16 cellular contexts compared by ENCODE assay signal in the genomic region with DNA sequence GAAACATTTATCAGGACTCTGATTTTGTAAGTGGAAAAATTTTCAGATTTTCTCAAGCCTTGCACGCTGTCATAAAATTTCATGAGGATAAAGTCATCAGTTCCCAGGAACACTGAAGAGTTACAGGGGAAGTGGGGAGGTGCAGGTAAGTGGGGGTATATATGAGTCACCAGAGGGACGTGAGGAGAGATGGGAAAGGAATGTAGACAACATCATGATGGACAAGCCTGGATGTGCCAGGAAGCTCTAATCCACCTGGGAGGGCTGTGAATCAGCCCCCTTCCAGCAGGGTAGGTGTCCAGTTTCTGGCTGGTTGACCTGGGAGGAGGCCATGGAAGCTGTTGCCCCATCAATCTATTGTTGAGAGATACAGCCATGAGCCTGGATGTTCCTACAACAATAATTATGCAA.
DNase-seq lines count a peak whose midpoint lies in the region; TF ChIP-seq lines count a peak whose summit lies in the region.
"Had no signal": no experiment of that assay in that cellular context is flagged by ENCODE, and none has a peak within 500 bp of the region (broad histone marks: within the 10 kb centered on the region; RNA-seq: fewer than 3 reads in every experiment).

No MANE protein-coding gene starts in this region.

- peak overlapping the region; percentile 63 for H2AFZ ChIP-seq in mammary epithelial cell (ENCODE audit: low read depth, low read length)
- H2AFZ ChIP-seq: GM23338 had no signal

- H3K79me2 ChIP-seq in mammary epithelial cell (ENCODE audit: insufficient read depth, low read length): no peaks in the 10 kb centered on the region

- H3K4me1 ChIP-seq in mammary epithelial cell (ENCODE audit: insufficient read depth, low read length): peaks cover 41% of the 10 kb centered on the region

- peak overlapping the region; percentile 99 for H3K27ac ChIP-seq in mammary epithelial cell (ENCODE audit: insufficient read depth, low read depth, low read length)
- H3K27ac ChIP-seq: neutrophil had no signal

- no TSS peak for BruUV-seq in mammary epithelial cell (replicated peaks; lab: Mats Ljungman, UMichigan)

- WGBS in mammary epithelial cell (ENCODE audit: low coverage, missing lambda C conversion rate): 15% methylated on average over 2 of the region's 2 CpGs

- peak overlapping the region; percentile 80 for H3K9ac ChIP-seq in mammary epithelial cell (ENCODE audit: insufficient read depth, low read length)

- intact Hi-C loops in mammary epithelial cell (cut with micrococcal nuclease): loop anchor here (1.0 to 10.0 kb wide), 6 partner anchors 36 to 185 kb away; no protein-coding TSS in a partner anchor

- CTCF ChIA-PET in mammary epithelial cell (lab: Charles Lee; ENCODE audit: low non-redundant PET): no interaction called here

- H3K4me2 ChIP-seq in mammary epithelial cell (ENCODE audit: insufficient read depth, low read depth, low read length): peak overlapping the region; percentile 68
- H3K4me2 ChIP-seq: GM23338 had no signal

- H3K27me3 ChIP-seq in mammary epithelial cell (ENCODE audit: insufficient read depth, low read length): no peaks in the 10 kb centered on the region

- DNase-seq in AG20443 (ENCODE audit: low spot score): peak; percentile 22
- DNase-seq in LoVo (ENCODE audit: low spot score): peak; percentile 41
- DNase-seq in mammary epithelial cell: peak; percentile 100
- DNase-seq in left kidney (ENCODE audit: low read depth, low spot score): peak; percentile 14
- DNase-seq in central memory CD4-positive, alpha-beta T cell: no peak
- DNase-seq in hippocampal formation (lab: John Stamatoyannopoulos, UW): no peak
- DNase-seq in GM13977 (ENCODE audit: low spot score): no peak
- no peak for DNase-seq in stimulated activated CD4-positive, alpha-beta T cell treated with anti-CD3 and anti-CD28 coated beads, Interleukin-1b, Interleukin-23, amount 100 ng/mL, for 48 hours
- DNase-seq: activated CD4-positive, alpha-beta T cell treated with anti-CD3 and anti-CD28 coated beads, Interleukin-2, amount 50 U/mL, for 1 hour; amniotic stem cell; NCI-H2029 treated with DMSO at 0.1 percent for 48 hours; NCI-H82; Right ventricle myocardium superior; stimulated activated CD4-positive, alpha-beta T cell treated with anti-CD3 and anti-CD28 coated beads, Interleukin-12 subunit alpha, Interleukin-12 subunit beta, amount 100 ng/mL, for 4 hours had no signal

- no peaks in the 10 kb centered on the region for H3K36me3 ChIP-seq in mammary epithelial cell (ENCODE audit: insufficient read depth, low read length)
- H3K36me3 ChIP-seq: neutrophil had no signal

- no peaks in the 10 kb centered on the region for H3K9me3 ChIP-seq in mammary epithelial cell (replicated peaks; ENCODE audit: insufficient read depth, low read length)
- H3K9me3 ChIP-seq: neutrophil had no signal

- in situ Hi-C loops in mammary epithelial cell (cut with MboI; ENCODE audit: low sequenced_read_pairs in 2 of 2) (no loop called here), GM13977 (cut with MboI; ENCODE audit: low pct_unique_long_range_greater_than_20kb, low sequenced_read_pairs, unreplicated experiment) (no loop called here)

- no peaks in the 10 kb centered on the region for H4K20me1 ChIP-seq in mammary epithelial cell (ENCODE audit: insufficient read depth, low read length)

- TF ChIP-seq CTCF in mammary epithelial cell (conservative IDR thresholded peaks at IDR 0.05 in 1 of 2, IDR thresholded peaks at IDR 0.05 in 1 of 2; ENCODE audit: extremely low read depth in 1 of 2, insufficient read depth in 1 of 2, low read depth in 1 of 2, low read length in 2 of 2) (no peak), GM13977 (IDR thresholded peaks at IDR 0.05; ENCODE audit: extremely low read depth, insufficient read depth, missing control alignments) (no peak)

- H3K4me3 ChIP-seq in mammary epithelial cell (replicated peaks in 1 of 3; ENCODE audit: insufficient read depth in 1 of 3, low read depth in 2 of 3, low read length in 3 of 3): no peak overlapping the region
- H3K4me3 ChIP-seq: GM23338 had no signal

- dilution Hi-C loops in mammary epithelial cell (cut with HindIII; ENCODE audit: low sequenced_read_pairs): no loop called here

Comparison
In these comparisons a context has a peak if more than half of its experiments do, and no peak if none do; other contexts are left out.
1. DNase-seq: peak in AG20443 (single experiment), LoVo (single experiment), mammary epithelial cell (single experiment) and left kidney (single experiment); none in central memory CD4-positive, alpha-beta T cell (single experiment), hippocampal formation (0 of 2), GM13977 (single experiment) and stimulated activated CD4-positive, alpha-beta T cell treated with anti-CD3 and anti-CD28 coated beads, Interleukin-1b, Interleukin-23, amount 100 ng/mL, for 48 hours (single experiment).